ENCODE assay signal across 8 cellular contexts in genomic region chr10:7410800-7411670, GRCh38. TPM values are rescaled to one million over a fixed set of nuclear protein-coding genes. Genes with fewer than 3 reads are reported as not detected.
DNase-seq lines count a peak whose midpoint lies in the region; ATAC-seq and TF ChIP-seq lines count a peak whose summit lies in the region.

SFMBT2 (minus strand) TSS chr10:7411034; CDS start chr10:7381898, 29,136 bp downstream.

- peak within 1 kb of the TSS; percentile 61 for H3K27ac ChIP-seq in CD4-positive, alpha-beta T cell (ENCODE audit: low read depth, low read length)

- peaks cover 25% of the 10 kb centered on the region for H3K36me3 Mint-ChIP-seq in CD4-positive, alpha-beta T cell (ENCODE audit: low read depth)
- H3K36me3 Mint-ChIP-seq in MCF 10A (ENCODE audit: insufficient read depth, unreplicated experiment) = peaks cover 5% of the 10 kb centered on the region

- no peak for TF ChIP-seq CTCF in CD4-positive, alpha-beta T cell (IDR thresholded peaks at IDR 0.05)
- TF ChIP-seq CTCF in MCF 10A (IDR thresholded peaks at IDR 0.05; ENCODE audit: unreplicated experiment) = peak; percentile 10

- H3K4me3 ChIP-seq in Jurkat, Clone E6-1 (ENCODE audit: low read length) = peak within 1 kb of the TSS; percentile 84
- peak within 1 kb of the TSS; percentile 82 for H3K4me3 ChIP-seq in iPS-15b (ENCODE audit: low read depth, low read length)

- ATAC-seq in CD4-positive, alpha-beta T cell (ENCODE audit: poor library complexity) = peak; percentile 37
- ATAC-seq in GM21360 (IDR thresholded peaks at IDR 0.05; ENCODE audit: unreplicated experiment) (peak; percentile 33), sciatic nerve (peak; percentile 69)

- peak within 1 kb of the TSS; percentile 94 for H3K27ac Mint-ChIP-seq in CD4-positive, alpha-beta T cell
- peak within 1 kb of the TSS; percentile 14 for H3K27ac Mint-ChIP-seq in MCF 10A (ENCODE audit: low read depth, unreplicated experiment)

- peak; percentile 28 to 67 (median 54) for DNase-seq in CD4-positive, alpha-beta T cell
- DNase-seq in Jurkat, Clone E6-1 (ENCODE audit: low read depth, low spot score) = peak; percentile 74
- peak; percentile 42 for DNase-seq in T-helper 22 cell (ENCODE audit: low read depth)
- DNase-seq in MCF 10A (ENCODE audit: unreplicated experiment) = peak; percentile 68
- peak; percentile 78 for DNase-seq in sciatic nerve (ENCODE audit: low spot score)
- no peak for DNase-seq in NCI-H1436 (lab: John Stamatoyannopoulos, UW)

- peak within 1 kb of the TSS; percentile 54 for H3K9ac ChIP-seq in iPS-15b (ENCODE audit: low read depth, low read length)

- H3K9me3 Mint-ChIP-seq in CD4-positive, alpha-beta T cell = no peaks in the 10 kb centered on the region
- H3K9me3 Mint-ChIP-seq in MCF 10A (ENCODE audit: unreplicated experiment) = no peaks in the 10 kb centered on the region

- intact Hi-C loops in CD4-positive, alpha-beta T cell (cut with DNase I, micrococcal nuclease) = loop anchor here (10.0 kb wide), 4 partner anchors 274 to 644 kb away; partner anchors contain the start of genes ATP5F1C (in 1 of the 2), GATA3 (in 1 of the 2) and KIN (in 1 of the 2)
- intact Hi-C loops in MCF 10A (cut with micrococcal nuclease) = loop anchor here (1.0 kb wide), 1 partner anchor 290 kb away; no protein-coding TSS in a partner anchor
- intact Hi-C loops in sciatic nerve (cut with DNase I) = loop anchor here (10.0 kb wide), 2 partner anchors 136 to 496 kb away; no protein-coding TSS in a partner anchor

- no TSS peak for BruUV-seq in MCF 10A (replicated peaks; lab: Mats Ljungman, UMichigan)

- CTCF ChIA-PET in CD4-positive, alpha-beta T cell (lab: Charles Lee) = interaction anchor here (1.0 to 1.7 kb wide), 6 partner anchors 14 to 491 kb away, joined by 3 to 10 read pairs (median 4); no protein-coding TSS in a partner anchor
- CTCF ChIA-PET in MCF 10A (lab: Yijun Ruan, JAX) = interaction anchor here (0.5 to 2.4 kb wide), 21 partner anchors 10 to 768 kb away, joined by 3 to 22 read pairs (median 3); no protein-coding TSS in a partner anchor

- peaks cover 52% of the 10 kb centered on the region for H3K4me1 Mint-ChIP-seq in CD4-positive, alpha-beta T cell (ENCODE audit: low read depth)
- H3K4me1 Mint-ChIP-seq in MCF 10A (ENCODE audit: insufficient read depth, unreplicated experiment) = peaks cover 9% of the 10 kb centered on the region

- H3K27me3 ChIP-seq in CD4-positive, alpha-beta T cell (ENCODE audit: control insufficient read depth, insufficient read depth, low read length) = no peaks in the 10 kb centered on the region
- H3K27me3 ChIP-seq in iPS-15b (ENCODE audit: control insufficient read depth, insufficient read depth, low read length) = peaks cover 77% of the 10 kb centered on the region

- H3K36me3 ChIP-seq in iPS-15b (ENCODE audit: control insufficient read depth, insufficient read depth, low read length) = no peaks in the 10 kb centered on the region

- H3K27me3 Mint-ChIP-seq in CD4-positive, alpha-beta T cell = peaks cover 5% of the 10 kb centered on the region
- no peaks in the 10 kb centered on the region for H3K27me3 Mint-ChIP-seq in MCF 10A (ENCODE audit: insufficient read depth, unreplicated experiment)

- POLR2A ChIA-PET in CD4-positive, alpha-beta T cell (lab: Charles Lee) = interaction anchor here (0.6 to 2.1 kb wide), 28 partner anchors 8 to 1521 kb away, joined by 3 to 21 read pairs (median 4); partner anchors contain the start of genes ANKRD16, FBH1 and TAF3
- POLR2A ChIA-PET in MCF 10A (lab: Yijun Ruan, JAX) = interaction anchor here (0.6 to 3.6 kb wide), 12 partner anchors 11 to 690 kb away, joined by 3 to 24 read pairs (median 4); no protein-coding TSS in a partner anchor

- H3K4me1 ChIP-seq in iPS-15b (ENCODE audit: control insufficient read depth, insufficient read depth, low read length) = peaks cover 4% of the 10 kb centered on the region

- H3K4me3 Mint-ChIP-seq in CD4-positive, alpha-beta T cell = peak within 1 kb of the TSS; percentile 97
- peak within 1 kb of the TSS; percentile 86 for H3K4me3 Mint-ChIP-seq in MCF 10A (ENCODE audit: unreplicated experiment)

- H3K9me3 ChIP-seq in CD4-positive, alpha-beta T cell (ENCODE audit: control insufficient read depth, low read length) = no peaks in the 10 kb centered on the region
- H3K9me3 ChIP-seq in iPS-15b (ENCODE audit: control insufficient read depth, insufficient read depth, low read length) = no peaks in the 10 kb centered on the region

RNA-seq across cellular contexts. Expression of gene SFMBT2, which starts in this region (rescaled TPM):
- total RNA-seq in CD4-positive, alpha-beta T cell = 10 to 100 TPM; 41.0 to 42.0 TPM
- 11.8 TPM for polyA plus RNA-seq in Jurkat, Clone E6-1 (2012; ENCODE audit: insufficient read depth, insufficient read length)
- 5.8 and 7.4 TPM in 2 replicates for total RNA-seq in MCF 10A (2022)
- 14.6 TPM for total RNA-seq in sciatic nerve
